18 cellular contexts compared by ENCODE assay signal in genomic region chr3:125105116-125105515, GRCh38. TPM values are rescaled to one million over a fixed set of nuclear protein-coding genes. Genes with fewer than 3 reads are reported as not detected.
DNase-seq lines count a peak whose midpoint lies in the region; ATAC-seq and TF ChIP-seq lines count a peak whose summit lies in the region.
"Had no signal": no experiment of that assay in that cellular context is flagged by ENCODE, and none has a peak within 500 bp of the region (broad histone marks: within the 10 kb centered on the region; RNA-seq: fewer than 3 reads in every experiment).

No MANE protein-coding gene starts in this region.

- peaks cover 33% of the 10 kb centered on the region for H3K4me1 ChIP-seq in ACC112 (ENCODE audit: control insufficient read depth, insufficient read depth, low read length, unreplicated experiment)
- no peaks in the 10 kb centered on the region for H3K4me1 ChIP-seq in CD4-positive, alpha-beta memory T cell (ENCODE audit: insufficient read depth, low read length)

- H3K4me3 ChIP-seq in ACC112 (ENCODE audit: low read depth, low read length) (no peak overlapping the region), GM12875 (ENCODE audit: low read depth, low read length) (peak overlapping the region; percentile 83)
- no peak overlapping the region for H3K4me3 ChIP-seq in CD4-positive, alpha-beta memory T cell (ENCODE audit: low read length in 2 of 2)
- H3K4me3 ChIP-seq: BLaER1 treated with 17β-estradiol and CSF1 and Interleukin-3, amounts not matched to agents 10 nM and 100 nM; GM23248 had no signal

- no peaks in the 10 kb centered on the region for H3K9me3 ChIP-seq in CD4-positive, alpha-beta memory T cell (ENCODE audit: control insufficient read depth in 1 of 2, low read length in 2 of 2)

- H3K79me2 ChIP-seq in ACC112 (ENCODE audit: control insufficient read depth, insufficient read depth, low read length, unreplicated experiment): no peaks in the 10 kb centered on the region

- H3K27me3 ChIP-seq in ACC112 (ENCODE audit: insufficient read depth, low read length): no peaks in the 10 kb centered on the region
- peaks cover 5% of the 10 kb centered on the region for H3K27me3 ChIP-seq in CD4-positive, alpha-beta memory T cell (ENCODE audit: insufficient read depth, low read length)

- no peak overlapping the region for H3K4me3 Mint-ChIP-seq in neural crest cell
- no peak overlapping the region for H3K4me3 Mint-ChIP-seq in CD4-positive, alpha-beta memory T cell
- H3K4me3 Mint-ChIP-seq: CD4-positive, alpha-beta T cell had no signal

- no peak overlapping the region for H2AFZ ChIP-seq in ACC112 (ENCODE audit: low read length, unreplicated experiment)
- H2AFZ ChIP-seq: GM23248 had no signal

- CTCF ChIA-PET in CD4-positive, alpha-beta memory T cell (lab: Charles Lee; ENCODE audit: partially characterized antibody): no interaction called here

- POLR2A ChIA-PET in CD4-positive, alpha-beta memory T cell (lab: Charles Lee; ENCODE audit: partially characterized antibody): no interaction called here

- intact Hi-C loops in CD4-positive, alpha-beta memory T cell (cut with micrococcal nuclease): no loop called here
- intact Hi-C loops in left colon (cut with DNase I, micrococcal nuclease): no loop called here

- H3K9me3 Mint-ChIP-seq in neural crest cell: peaks cover 3% of the 10 kb centered on the region
- peaks cover 0 to 10% (median 5%) of the 10 kb centered on the region in 8 donors for H3K9me3 Mint-ChIP-seq in CD4-positive, alpha-beta memory T cell
- H3K9me3 Mint-ChIP-seq: CD4-positive, alpha-beta T cell had no signal

- peak overlapping the region; percentile 2 for H3K27ac Mint-ChIP-seq in neural crest cell (ENCODE audit: unreplicated experiment)
- H3K27ac Mint-ChIP-seq in CD4-positive, alpha-beta memory T cell: no peak overlapping the region
- H3K27ac Mint-ChIP-seq: CD4-positive, alpha-beta T cell had no signal

- H3K4me1 Mint-ChIP-seq in neural crest cell: peaks cover 4% of the 10 kb centered on the region
- H3K4me1 Mint-ChIP-seq in CD4-positive, alpha-beta memory T cell: no peaks in the 10 kb centered on the region

- H3K36me3 Mint-ChIP-seq in neural crest cell (ENCODE audit: low read depth): no peaks in the 10 kb centered on the region
- no peaks in the 10 kb centered on the region for H3K36me3 Mint-ChIP-seq in CD4-positive, alpha-beta memory T cell

- ATAC-seq in left colon: no peak
- ATAC-seq: HCT116 had no signal

- TF ChIP-seq CTCF in GM12875 (IDR thresholded peaks at IDR 0.05; ENCODE audit: borderline replicate concordance, insufficient read depth, low read depth, low read length): no peak
- no peak for TF ChIP-seq CTCF in neural crest cell (conservative IDR thresholded peaks at IDR 0.05)

- peak overlapping the region; percentile 17 for H3K27ac ChIP-seq in ACC112 (ENCODE audit: low read depth, low read length)
- H3K27ac ChIP-seq in CD4-positive, alpha-beta memory T cell (ENCODE audit: low read depth, low read length): no peak overlapping the region
- H3K27ac ChIP-seq: GM23248 had no signal

- DNase-seq in amniotic epithelial cell (ENCODE audit: low read depth): peak; percentile 66
- no peak for DNase-seq in neural crest cell (ENCODE audit: low read depth, low spot score)
- DNase-seq in CD4-positive, alpha-beta memory T cell: no peak
- DNase-seq in left colon: no peak
- DNase-seq in NCI-H82 (lab: John Stamatoyannopoulos, UW): no peak
- DNase-seq: 8988T; ACHN; CD4-positive, alpha-beta T cell; COR-L47; DMS153; DMS79 treated with DMSO at 0.1 percent for 48 hours; EL; GM23248; KBM-7 had no signal

- no peaks in the 10 kb centered on the region for H3K27me3 Mint-ChIP-seq in neural crest cell (ENCODE audit: low read depth)
- H3K27me3 Mint-ChIP-seq in CD4-positive, alpha-beta memory T cell: peaks cover 4 to 8% of the 10 kb centered on the region in 2 donors
- H3K27me3 Mint-ChIP-seq: CD4-positive, alpha-beta T cell had no signal

- peaks cover 4% of the 10 kb centered on the region; the same call in 1 of the 2 replicates for H3K36me3 ChIP-seq in ACC112 (ENCODE audit: insufficient read depth, low read length)
- H3K36me3 ChIP-seq in CD4-positive, alpha-beta memory T cell (ENCODE audit: insufficient read depth, low read length): no peaks in the 10 kb centered on the region
- H3K36me3 ChIP-seq: BLaER1 treated with 17β-estradiol and CSF1 and Interleukin-3, amounts not matched to agents 10 nM and 100 nM had no signal

RNA-seq across cellular contexts. Expression of gene HEG1, which starts 49.3 kb away (rescaled TPM):
- 32.0 and 33.8 TPM in 2 replicates for total RNA-seq in neural crest cell
- total RNA-seq in CD4-positive, alpha-beta memory T cell: 10 to 100 TPM; 20.2 to 21.7 TPM
- 1 to 10 TPM; 1.1 to 4.7 TPM for polyA plus RNA-seq in CD4-positive, alpha-beta memory T cell
- 10 to 100 TPM in 1 of 2 donors, 1 to 10 TPM in 1; 9.8 to 17.4 TPM for total RNA-seq in left colon
